Comparison of ENCODE assay signal across 29 cellular contexts in the genomic region with DNA sequence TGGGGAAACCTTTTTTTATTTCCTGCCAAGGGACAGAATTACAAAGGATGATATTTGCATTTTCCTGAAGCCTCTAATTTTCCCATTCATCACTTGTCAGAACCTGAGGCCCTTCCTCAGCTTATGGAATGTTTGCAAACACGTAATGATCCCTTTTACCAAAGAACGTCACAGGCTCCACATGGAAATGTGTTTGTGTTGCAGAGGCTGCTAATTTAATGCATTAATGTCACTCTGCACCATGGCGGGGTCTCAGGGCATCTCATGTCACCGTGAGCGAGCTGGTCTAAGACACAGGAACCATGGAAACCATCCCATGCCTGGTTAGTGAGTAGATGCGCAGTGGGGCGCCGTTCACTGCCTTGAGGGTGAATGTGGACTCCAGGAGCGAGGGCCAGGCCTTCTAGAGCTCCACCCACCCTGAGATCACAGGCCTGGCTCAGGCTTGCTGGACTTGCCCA.
A peak's percentile ranks its signal among the peaks of the same experiment; 100 is the strongest.
DNase-seq lines count a peak whose midpoint lies in the region; ATAC-seq, FAIRE-seq and TF ChIP-seq lines count a peak whose summit lies in the region.
"Had no signal": no experiment of that assay in that cellular context is flagged by ENCODE, and none has a peak within 500 bp of the region (broad histone marks: within the 10 kb centered on the region; RNA-seq: fewer than 3 reads in every experiment).

No MANE protein-coding gene starts in this region.

- BruUV-seq in HepG2 (replicated peaks; lab: Mats Ljungman, UMichigan) (no TSS peak), PC-9 (replicated peaks; lab: Mats Ljungman, UMichigan) (no TSS peak)

- no peak for TF ChIP-seq POLR2A in HepG2 (IDR thresholded peaks at IDR 0.05; ENCODE audit: insufficient read depth in 1 of 2, low read depth in 2 of 2, low read length in 2 of 2)
- no peak for TF ChIP-seq POLR2A in right lobe of liver (IDR thresholded peaks at IDR 0.05)

- no peak overlapping the region for H3K4me3 ChIP-seq in HepG2 (replicated peaks in 1 of 3; ENCODE audit: insufficient read depth in 1 of 3, low read depth in 2 of 3, low read length in 3 of 3)
- H3K4me3 ChIP-seq in right lobe of liver = no peak overlapping the region
- H3K4me3 ChIP-seq in PC-9 = peak overlapping the region; percentile 68; the same call in 1 of the 2 replicates
- no peak overlapping the region for H3K4me3 ChIP-seq in mesodermal cell (ENCODE audit: extremely low read depth, insufficient read depth, low read length, poor library complexity, severe bottlenecking)
- H3K4me3 ChIP-seq: gastrocnemius medialis, lower lobe of right lung, psoas muscle, sigmoid colon had no signal

- H4K20me1 ChIP-seq in HepG2 (ENCODE audit: insufficient read depth, low read length) = no peaks in the 10 kb centered on the region
- H4K20me1 ChIP-seq in PC-9 (ENCODE audit: insufficient read depth) = no peaks in the 10 kb centered on the region

- POLR2A ChIA-PET in HepG2 (lab: Yijun Ruan, JAX) = interaction anchor here (1.3 kb wide), 1 partner anchor 402 kb away, joined by 3 read pairs; no protein-coding TSS in a partner anchor
- POLR2A ChIA-PET in PC-9 (lab: Charles Lee; ENCODE audit: unreplicated experiment) = interaction anchor here (0.7 kb wide), 1 partner anchor 75 kb away, joined by 4 read pairs; no protein-coding TSS in a partner anchor

- H3K79me2 ChIP-seq in HepG2 (ENCODE audit: insufficient read depth, low read length) = no peaks in the 10 kb centered on the region
- H3K79me2 ChIP-seq in PC-9 (ENCODE audit: low read depth) = peaks cover 23% of the 10 kb centered on the region

- H3K4me1 ChIP-seq in HepG2 (ENCODE audit: insufficient read depth, low read length) = peaks cover 71% of the 10 kb centered on the region
- H3K4me1 ChIP-seq in right lobe of liver = no peaks in the 10 kb centered on the region
- peaks cover 60% of the 10 kb centered on the region for H3K4me1 ChIP-seq in PC-9 (replicated peaks; ENCODE audit: insufficient read depth)
- H3K4me1 ChIP-seq in mesodermal cell (ENCODE audit: control insufficient read depth, insufficient read depth, low read length, poor library complexity, severe bottlenecking) = peaks cover 47% of the 10 kb centered on the region
- H3K4me1 ChIP-seq: gastrocnemius medialis, psoas muscle, sigmoid colon had no signal

- H3K27me3 ChIP-seq in HepG2 (ENCODE audit: control insufficient read depth in 1 of 2, insufficient read depth in 2 of 2, low read length in 2 of 2) (no peaks in the 10 kb centered on the region; a peak in 1 of 5 replicates), right lobe of liver (no peaks in the 10 kb centered on the region), PC-9 (ENCODE audit: insufficient read depth, low read depth) (no peaks in the 10 kb centered on the region)
- H3K27me3 ChIP-seq: gastrocnemius medialis, sigmoid colon had no signal

- ATAC-seq in HepG2 = no peak
- no peak for ATAC-seq in right lobe of liver
- ATAC-seq in GM21381 (IDR thresholded peaks at IDR 0.05; ENCODE audit: unreplicated experiment) = no peak
- ATAC-seq: activated naive CD4-positive, alpha-beta T cell treated with anti-CD3 and anti-CD28 coated beads, Interleukin-2, amount 50 U/mL, for 72 hours; psoas muscle; stimulated activated naive CD8-positive, alpha-beta T cell treated with anti-CD3 and anti-CD28 coated beads, Interleukin-15, amount 100 ng/mL, for 72 hours had no signal

- FAIRE-seq in HepG2 (lab: Jason Lieb, UNC) = no peak
- FAIRE-seq: A204.1, bronchial epithelial cell had no signal

- intact Hi-C loops in HepG2 (cut with micrococcal nuclease; ENCODE audit: unreplicated experiment) = loop anchor here (5.0 kb wide), 1 partner anchor 184 kb away; the partner anchor contains the start of gene SULF2
- intact Hi-C loops in right lobe of liver (cut with DNase I) = no loop called here
- intact Hi-C loops in PC-9 (cut with micrococcal nuclease; ENCODE audit: unreplicated experiment) = loop anchor here (5.0 kb wide), 2 partner anchors 241 to 566 kb away; no protein-coding TSS in a partner anchor

- H3K4me2 ChIP-seq in HepG2 (ENCODE audit: low read depth, low read length) (no peak overlapping the region), PC-9 (peak overlapping the region; percentile 100)

- in situ Hi-C loops in HepG2 (cut with HindIII; ENCODE audit: extremely low pct_ligation_motif_present, low pct_unique_long_range_greater_than_20kb) = loop anchor here (10.0 kb wide), 1 partner anchor 403 kb away; no protein-coding TSS in a partner anchor

- H3K9me3 Mint-ChIP-seq in type B pancreatic cell = no peaks in the 10 kb centered on the region
- H3K9me3 Mint-ChIP-seq: activated naive CD4-positive, alpha-beta T cell treated with anti-CD3 and anti-CD28 coated beads, Interleukin-2, amount 50 U/mL, for 72 hours; activated T-helper 2 cell treated with anti-CD3 and anti-CD28 coated beads, Interferon-gamma antibody, Interleukin-2, Interleukin-4, amounts not matched to agents 10 μg/mL and 5 μg/mL and 100 μg/mL, durations not matched to agents 14 hours and 24 hours and 36 hours; stimulated activated naive CD8-positive, alpha-beta T cell treated with anti-CD3 and anti-CD28 coated beads, Interleukin-15, amount 100 ng/mL, for 72 hours had no signal

- WGBS in HepG2 (ENCODE audit: low lambda C conversion rate) = 93% methylated on average over 9 of the region's 9 CpGs
- WGBS in right lobe of liver (ENCODE audit: insufficient coverage, low coverage, low lambda C conversion rate, missing lambda C conversion rate) = 78% methylated on average over 5 of the region's 9 CpGs
- WGBS in mesodermal cell (ENCODE audit: insufficient coverage in 2 of 2), 2 experiments = 81 to 84% methylated on average over 4 to 5 of the region's 9 CpGs

- H3K27ac ChIP-seq in HepG2 (ENCODE audit: extremely low read length, insufficient read depth, low read length) (no peak overlapping the region), right lobe of liver (no peak overlapping the region), PC-9 (peak overlapping the region; percentile 100), mesodermal cell (ENCODE audit: low read depth, low read length, severe bottlenecking) (peak overlapping the region; percentile 76)
- H3K27ac ChIP-seq: lower lobe of right lung, neutrophil, psoas muscle had no signal

- peaks cover 3% of the 10 kb centered on the region for H3K36me3 Mint-ChIP-seq in type B pancreatic cell
- H3K36me3 Mint-ChIP-seq: activated naive CD4-positive, alpha-beta T cell treated with anti-CD3 and anti-CD28 coated beads, Interleukin-2, amount 50 U/mL, for 72 hours; CD4-positive, CD25-positive, alpha-beta regulatory T cell had no signal

- H2AFZ ChIP-seq in HepG2 (ENCODE audit: low read length) (no peak overlapping the region), PC-9 (no peak overlapping the region)

- CTCF ChIA-PET in HepG2 (lab: Yijun Ruan, JAX; ENCODE audit: low intra/inter-chr PET ratio, low total read pairs) = no interaction called here
- CTCF ChIA-PET in PC-9 (lab: Charles Lee) = interaction anchor here (0.6 to 1.9 kb wide), 3 partner anchors 13 to 530 kb away, joined by 3 to 14 read pairs (median 4); no protein-coding TSS in a partner anchor

- TF ChIP-seq RAD21 in HepG2 (CRISPR knock-in tag; IDR thresholded peaks at IDR 0.05) = no peak

- peak overlapping the region; percentile 54 for H3K4me3 Mint-ChIP-seq in type B pancreatic cell
- H3K4me3 Mint-ChIP-seq: CD4-positive, CD25-positive, alpha-beta regulatory T cell; stimulated activated naive CD8-positive, alpha-beta T cell treated with anti-CD3 and anti-CD28 coated beads, Interleukin-15, amount 100 ng/mL, for 72 hours had no signal

- no peak overlapping the region for H3K9ac ChIP-seq in HepG2 (ENCODE audit: insufficient read depth, low read depth, low read length)

- TF ChIP-seq EP300 in HepG2 (IDR thresholded peaks at IDR 0.05; ENCODE audit: low read depth in 2 of 2, low read length in 2 of 2) (no peak), HepG2 (CRISPR knock-in tag; IDR thresholded peaks at IDR 0.05; ENCODE audit: borderline replicate concordance) (no peak)

- H3K9me2 ChIP-seq in PC-9 (ENCODE audit: insufficient read depth) = no peaks in the 10 kb centered on the region

- H3K36me3 ChIP-seq in HepG2 (replicated peaks in 1 of 2; ENCODE audit: control insufficient read depth in 1 of 2, insufficient read depth in 2 of 2, low read length in 2 of 2) (no peaks in the 10 kb centered on the region), right lobe of liver (no peaks in the 10 kb centered on the region), PC-9 (ENCODE audit: low read depth) (no peaks in the 10 kb centered on the region), mesodermal cell (ENCODE audit: control insufficient read depth, insufficient read depth, low read length) (no peaks in the 10 kb centered on the region)
- H3K36me3 ChIP-seq: gastrocnemius medialis, lower lobe of right lung, neutrophil, sigmoid colon had no signal

- H3K9me3 ChIP-seq in HepG2 (ENCODE audit: low read length) (no peaks in the 10 kb centered on the region), right lobe of liver (no peaks in the 10 kb centered on the region), PC-9 (ENCODE audit: insufficient read depth, low read depth) (no peaks in the 10 kb centered on the region), mesodermal cell (ENCODE audit: control insufficient read depth, low read length) (no peaks in the 10 kb centered on the region)
- H3K9me3 ChIP-seq: gastrocnemius medialis, lower lobe of right lung, neutrophil, psoas muscle, sigmoid colon had no signal

- no peak overlapping the region for H3K27ac Mint-ChIP-seq in type B pancreatic cell
- H3K27ac Mint-ChIP-seq: activated naive CD4-positive, alpha-beta T cell treated with anti-CD3 and anti-CD28 coated beads, Interleukin-2, amount 50 U/mL, for 72 hours; activated T-helper 2 cell treated with anti-CD3 and anti-CD28 coated beads, Interferon-gamma antibody, Interleukin-2, Interleukin-4, amounts not matched to agents 10 μg/mL and 5 μg/mL and 100 μg/mL, durations not matched to agents 14 hours and 24 hours and 36 hours; CD4-positive, CD25-positive, alpha-beta regulatory T cell; stimulated activated naive CD8-positive, alpha-beta T cell treated with anti-CD3 and anti-CD28 coated beads, Interleukin-15, amount 100 ng/mL, for 72 hours had no signal

- H3K27me3 Mint-ChIP-seq in type B pancreatic cell = peaks cover 17% of the 10 kb centered on the region

- H3K4me1 Mint-ChIP-seq in type B pancreatic cell (ENCODE audit: unreplicated experiment) = peaks cover 50% of the 10 kb centered on the region
- H3K4me1 Mint-ChIP-seq: CD4-positive, CD25-positive, alpha-beta regulatory T cell; stimulated activated naive CD8-positive, alpha-beta T cell treated with anti-CD3 and anti-CD28 coated beads, Interleukin-15, amount 100 ng/mL, for 72 hours had no signal

- peaks cover 52% of the 10 kb centered on the region for H3F3A ChIP-seq in PC-9 (ENCODE audit: insufficient read depth, low read depth)

- no peak for DNase-seq in HepG2 (ENCODE audit: low spot score)
- no peak for DNase-seq in right lobe of liver
- peak; percentile 61 to 88 for DNase-seq in PC-9
- DNase-seq in type B pancreatic cell (ENCODE audit: extremely low spot score, unreplicated experiment) = no peak
- DNase-seq in NCI-H2196 (lab: John Stamatoyannopoulos, UW; ENCODE audit: unreplicated experiment) = no peak
- no peak for DNase-seq in MV-4-11 (lab: John Stamatoyannopoulos, UW)
- DNase-seq: activated CD4-positive, alpha-beta T cell treated with anti-CD3 and anti-CD28 coated beads for 48 hours; activated CD8-positive, alpha-beta memory T cell treated with anti-CD3 and anti-CD28 coated beads for 24 hours; activated T-cell treated with anti-CD3 and anti-CD28 coated beads for 4 hours; CD4-positive, CD25-positive, alpha-beta regulatory T cell; DMS79 treated with DMSO at 0.1 percent for 48 hours; gastrocnemius medialis; lower lobe of right lung; NCI-H146; NCI-H510A treated with DMSO at 0.1 percent for 48 hours; NK-92 treated with Interleukin-12 subunit alpha and Interleukin-12 subunit beta, amount 100 ng/mL, for 24 hours; psoas muscle; SHP77 treated with DMSO at 0.1 percent for 48 hours; sigmoid colon; stimulated activated CD4-positive, alpha-beta T cell treated with anti-CD3 and anti-CD28 coated beads, Interleukin-12 subunit alpha, Interleukin-12 subunit beta, amount 100 ng/mL, for 4 hours; stimulated activated CD4-positive, alpha-beta T cell treated with anti-CD3 and anti-CD28 coated beads, Interleukin-2, amount 100 ng/mL, for 48 hours; stimulated activated naive CD8-positive, alpha-beta T cell treated with anti-CD3 and anti-CD28 coated beads, Interleukin-15, amount 100 ng/mL, for 72 hours had no signal

- TF ChIP-seq CTCF in HepG2 (CRISPR knock-in tag; IDR thresholded peaks at IDR 0.05) (0 out of 2 replicates have a peak, but pooled peaks have one; percentile 5), right lobe of liver (IDR thresholded peaks at IDR 0.05) (no peak), PC-9 (conservative IDR thresholded peaks at IDR 0.05) (no peak), type B pancreatic cell (conservative IDR thresholded peaks at IDR 0.05) (no peak)

Comparison
In these comparisons a context has a peak if more than half of its experiments do, and no peak if none do; other contexts are left out.
1. intact Hi-C loops: an anchor here in HepG2 (5.0 kb wide) and PC-9 (5.0 kb wide); none called in right lobe of liver.
2. DNase-seq: peak in PC-9 (2 of 2); none in HepG2 (single experiment), right lobe of liver (0 of 3), type B pancreatic cell (single experiment), NCI-H2196 (single experiment) and MV-4-11 (single experiment).
3. H3K27ac ChIP-seq: peak in PC-9 (single experiment) and mesodermal cell (single experiment); none in HepG2 (single experiment) and right lobe of liver (0 of 3).